ENCODE assay signal across 29 cellular contexts in genomic region chr2:218320704-218321336, GRCh38. TPM values are rescaled to one million over a fixed set of nuclear protein-coding genes. Genes with fewer than 3 reads are reported as not detected.
DNase-seq lines count a peak whose midpoint lies in the region; ATAC-seq and TF ChIP-seq lines count a peak whose summit lies in the region.
"Had no signal": no experiment of that assay in that cellular context is flagged by ENCODE, and none has a peak within 500 bp of the region (broad histone marks: within the 10 kb centered on the region; RNA-seq: fewer than 3 reads in every experiment).

No MANE protein-coding gene starts in this region.

- H3K27ac ChIP-seq in 22Rv1, result 0 out of 2 replicates have a peak overlapping the region, but pooled peaks have one; percentile 26
- H3K27ac ChIP-seq in Karpas-422 (ENCODE audit: low read length), result peak overlapping the region; percentile 67
- no peak overlapping the region for H3K27ac ChIP-seq in SU-DHL-6 (ENCODE audit: low read depth, low read length)
- H3K27ac ChIP-seq: dorsolateral prefrontal cortex, foreskin keratinocyte, lower lobe of right lung, right lobe of liver, SJCRH30, uterus had no signal

- H2AFZ ChIP-seq in Karpas-422 (ENCODE audit: low read length) (no peak overlapping the region), SU-DHL-6 (ENCODE audit: low read depth, low read length, severe bottlenecking) (no peak overlapping the region)

- no peaks in the 10 kb centered on the region for H3K27me3 ChIP-seq in Karpas-422 (ENCODE audit: low read length)
- no peaks in the 10 kb centered on the region for H3K27me3 ChIP-seq in SU-DHL-6 (ENCODE audit: low read length)
- H3K27me3 ChIP-seq: BE2C, dorsolateral prefrontal cortex, foreskin keratinocyte, right lobe of liver, SJCRH30, uterus had no signal

- H3K27ac Mint-ChIP-seq in mesothelial cell of epicardium, result peak overlapping the region; percentile 77
- H3K27ac Mint-ChIP-seq: activated CD8-positive, alpha-beta T cell treated with anti-CD3 and anti-CD28 coated beads for 36 hours had no signal

- ATAC-seq in GM21423 (IDR thresholded peaks at IDR 0.05; ENCODE audit: unreplicated experiment) (no peak), HG03108 (IDR thresholded peaks at IDR 0.05; ENCODE audit: unreplicated experiment) (no peak)
- ATAC-seq: activated CD8-positive, alpha-beta T cell treated with anti-CD3 and anti-CD28 coated beads for 36 hours; foreskin keratinocyte; lower lobe of right lung; right lobe of liver had no signal

- H3K79me2 ChIP-seq in Karpas-422 (ENCODE audit: low read length), result peaks cover 8% of the 10 kb centered on the region; the same call in 1 of the 2 replicates
- no peaks in the 10 kb centered on the region for H3K79me2 ChIP-seq in SU-DHL-6 (ENCODE audit: insufficient read depth, low read length)

- peaks cover 73% of the 10 kb centered on the region for H3K4me1 Mint-ChIP-seq in mesothelial cell of epicardium

- H3K4me3 Mint-ChIP-seq in mesothelial cell of epicardium, result no peak overlapping the region
- H3K4me3 Mint-ChIP-seq: activated CD8-positive, alpha-beta T cell treated with anti-CD3 and anti-CD28 coated beads for 36 hours had no signal

- peak overlapping the region; percentile 13; the same call in 1 of the 2 replicates for H3K4me3 ChIP-seq in Karpas-422 (ENCODE audit: low read length)
- no peak overlapping the region for H3K4me3 ChIP-seq in SU-DHL-6 (ENCODE audit: insufficient read depth, low read length, poor library complexity, severe bottlenecking)
- H3K4me3 ChIP-seq: dorsolateral prefrontal cortex, lower lobe of right lung, SJCRH30, uterus had no signal

- H3K9ac ChIP-seq in Karpas-422 (ENCODE audit: low read length), result peak overlapping the region; percentile 22; the same call in 1 of the 2 replicates
- H3K9ac ChIP-seq in SU-DHL-6 (ENCODE audit: low read length), result no peak overlapping the region

- TF ChIP-seq CTCF in 22Rv1 (IDR thresholded peaks at IDR 0.05), result no peak
- no peak for TF ChIP-seq CTCF in SU-DHL-6 (IDR thresholded peaks at IDR 0.05; ENCODE audit: insufficient read depth, low read length, poor library complexity, severe bottlenecking)
- TF ChIP-seq CTCF in mesothelial cell of epicardium (IDR thresholded peaks at IDR 0.05; ENCODE audit: unreplicated experiment), result no peak
- TF ChIP-seq CTCF in GM10266 (IDR thresholded peaks at IDR 0.05; ENCODE audit: control insufficient read depth, insufficient read depth, low read depth, missing control alignments), result no peak

- H3K4me2 ChIP-seq in Karpas-422 (ENCODE audit: low read depth, low read length, poor library complexity, severe bottlenecking) (peak overlapping the region; percentile 55), SU-DHL-6 (ENCODE audit: low read depth, low read length, poor library complexity, severe bottlenecking) (peak overlapping the region; percentile 17)

- H3K4me1 ChIP-seq in Karpas-422 (ENCODE audit: low read length), result peaks cover 55% of the 10 kb centered on the region
- H3K4me1 ChIP-seq: uterus had no signal

- 0 out of 2 replicates have a peak, but pooled peaks cover 4% of the 10 kb centered on the region for H3F3A ChIP-seq in SU-DHL-6 (ENCODE audit: insufficient read depth)

- no peaks in the 10 kb centered on the region for H3K9me3 ChIP-seq in Karpas-422 (ENCODE audit: low read length)
- H3K9me3 ChIP-seq in SU-DHL-6 (ENCODE audit: insufficient read depth, low read length), result no peaks in the 10 kb centered on the region
- H3K9me3 ChIP-seq: BE2C, lower lobe of right lung, right lobe of liver, SJCRH30, uterus had no signal

- H3K27me3 Mint-ChIP-seq in mesothelial cell of epicardium (ENCODE audit: low read depth), result no peaks in the 10 kb centered on the region
- H3K27me3 Mint-ChIP-seq: activated CD8-positive, alpha-beta T cell treated with anti-CD3 and anti-CD28 coated beads for 36 hours had no signal

- H4K20me1 ChIP-seq in Karpas-422 (ENCODE audit: insufficient read depth, low read depth, low read length), result no peaks in the 10 kb centered on the region
- no peaks in the 10 kb centered on the region for H4K20me1 ChIP-seq in SU-DHL-6 (ENCODE audit: low read depth, low read length)

- DNase-seq in Karpas-422, result peak; percentile 74
- no peak for DNase-seq in mesothelial cell of epicardium (ENCODE audit: low spot score in 2 of 2, unreplicated experiment in 2 of 2)
- DNase-seq in GM10266 (ENCODE audit: extremely low spot score), result no peak
- DNase-seq in COR-L47 (lab: John Stamatoyannopoulos, UW), result no peak
- DNase-seq: activated CD4-positive, CD25-positive, alpha-beta regulatory T cell; activated CD8-positive, alpha-beta T cell treated with anti-CD3 and anti-CD28 coated beads for 36 hours; activated naive CD4-positive, alpha-beta T cell; activated T-cell treated with anti-CD3 and anti-CD28 coated beads, Interleukin-2, amount 50 U/mL, for 1 hour; BE2C; central memory CD4-positive, alpha-beta T cell; dorsolateral prefrontal cortex; HCEC 1CT; hypothalamus; kidney; lower lobe of right lung; NCI-H2171 treated with DMSO at 0.1 percent for 48 hours; NCI-H774; right lobe of liver; stimulated activated CD4-positive, alpha-beta T cell treated with anti-CD3 and anti-CD28 coated beads, Interleukin-15, amount 100 ng/mL, for 24 hours; uterus had no signal

- H3K9me2 ChIP-seq in Karpas-422 (replicated peaks; ENCODE audit: insufficient read depth, low read length), result no peaks in the 10 kb centered on the region
- no peaks in the 10 kb centered on the region for H3K9me2 ChIP-seq in SU-DHL-6 (replicated peaks; ENCODE audit: insufficient read depth, low read length)

- no peaks in the 10 kb centered on the region for H3K36me3 Mint-ChIP-seq in mesothelial cell of epicardium

- no peaks in the 10 kb centered on the region for H3K9me3 Mint-ChIP-seq in mesothelial cell of epicardium
- H3K9me3 Mint-ChIP-seq: activated CD8-positive, alpha-beta T cell treated with anti-CD3 and anti-CD28 coated beads for 36 hours had no signal

- H3K36me3 ChIP-seq in Karpas-422 (ENCODE audit: insufficient read depth, low read length) (no peaks in the 10 kb centered on the region), SU-DHL-6 (ENCODE audit: low read length) (no peaks in the 10 kb centered on the region)
- H3K36me3 ChIP-seq: BE2C, lower lobe of right lung, right lobe of liver, SJCRH30, uterus had no signal

RNA-seq across cellular contexts. Expression of gene TMBIM1, which starts 28.5 kb away (rescaled TPM):
- total RNA-seq in Karpas-422 (2014; rRNA removed; shearing (Covaris generic); ENCODE audit: low replicate concordance), result 17.0 and 23.3 TPM in 2 replicates
- total RNA-seq in mesothelial cell of epicardium, result 74.9 to 82.6 TPM (median 80.7 TPM) in 3 replicates

RNA-seq across cellular contexts. Expression of gene CATIP, which starts 35.8 kb away (rescaled TPM):
- not detected in 2 replicates for total RNA-seq in Karpas-422 (2014; rRNA removed; shearing (Covaris generic); ENCODE audit: low replicate concordance)
- 0.16 TPM in 1 of 3 replicates, not detected in the others for total RNA-seq in mesothelial cell of epicardium
- total RNA-seq: activated CD8-positive, alpha-beta T cell treated with anti-CD3 and anti-CD28 coated beads for 36 hours; epithelial cell of proximal tubule; foreskin keratinocyte; omental fat pad; right lobe of liver; SJCRH30; T-helper 2 cell treated with Interferon-gamma antibody and Interleukin-4, amounts not matched to agents 100 ng/mL and 5 ng/mL, for 36 hours had no signal

RNA-seq across cellular contexts. Expression of gene PNKD, which starts 50.5 kb away (rescaled TPM):
- 26.5 and 60.1 TPM in 2 replicates for total RNA-seq in Karpas-422 (2014; rRNA removed; shearing (Covaris generic); ENCODE audit: low replicate concordance)
- 63.2 to 70.4 TPM (median 69.5 TPM) in 3 replicates for total RNA-seq in mesothelial cell of epicardium

RNA-seq across cellular contexts. Expression of gene AAMP, which starts 50.9 kb away (rescaled TPM):
- 77.6 and 204 TPM in 2 replicates for total RNA-seq in Karpas-422 (2014; rRNA removed; shearing (Covaris generic); ENCODE audit: low replicate concordance)
- total RNA-seq in mesothelial cell of epicardium, result 66.6 to 67.2 TPM (median 67.1 TPM) in 3 replicates
